ENCODE assay signal across 8 cellular contexts in genomic region chr4:704971-705277, GRCh38. TPM values are rescaled to one million over a fixed set of nuclear protein-coding genes. Genes with fewer than 3 reads are reported as not detected.
DNase-seq lines count a peak whose midpoint lies in the region; ATAC-seq and TF ChIP-seq lines count a peak whose summit lies in the region.

No MANE protein-coding gene starts in this region.

- H3K9me3 Mint-ChIP-seq in activated CD4-positive, alpha-beta memory T cell treated with anti-CD3 and anti-CD28 coated beads for 36 hours: no peaks in the 10 kb centered on the region
- H3K9me3 Mint-ChIP-seq in type B pancreatic cell: no peaks in the 10 kb centered on the region

- no peak for TF ChIP-seq RAD21 in HCT116 (IDR thresholded peaks at IDR 0.05; ENCODE audit: low read depth)

- H3F3A ChIP-seq in smooth muscle cell (ENCODE audit: low read depth): no peaks in the 10 kb centered on the region

- no peak for TF ChIP-seq CTCF in HCT116 (IDR thresholded peaks at IDR 0.05 in 2 of 3, conservative IDR thresholded peaks at IDR 0.05 in 1 of 3; ENCODE audit: borderline replicate concordance in 1 of 3, insufficient read depth in 1 of 3, low read depth in 2 of 3, low read length in 2 of 3)
- TF ChIP-seq CTCF in smooth muscle cell (IDR thresholded peaks at IDR 0.05; ENCODE audit: borderline replicate concordance, insufficient read depth, poor library complexity, severe bottlenecking): no peak
- TF ChIP-seq CTCF in type B pancreatic cell (conservative IDR thresholded peaks at IDR 0.05): no peak

- no peaks in the 10 kb centered on the region for H3K27me3 Mint-ChIP-seq in activated CD4-positive, alpha-beta memory T cell treated with anti-CD3 and anti-CD28 coated beads for 36 hours
- H3K27me3 Mint-ChIP-seq in type B pancreatic cell: peaks cover 5% of the 10 kb centered on the region

- intact Hi-C loops in HCT116 (cut with micrococcal nuclease): no loop called here
- intact Hi-C loops in activated CD4-positive, alpha-beta memory T cell treated with anti-CD3 and anti-CD28 coated beads for 36 hours (cut with micrococcal nuclease): loop anchor here (1.0 kb wide), 3 partner anchors 31 to 306 kb away; partner anchors contain the start of genes ATP5ME, FGFRL1 and MYL5

- TF ChIP-seq POLR2A in HCT116 (IDR thresholded peaks at IDR 0.05; ENCODE audit: borderline replicate concordance, extremely low read depth, insufficient read depth, insufficient read length): no peak

- no TSS peak for BruUV-seq in HCT116 (replicated peaks; lab: Mats Ljungman, UMichigan)

- H3K9me2 ChIP-seq in HCT116 (ENCODE audit: insufficient read depth): no peaks in the 10 kb centered on the region

- H4K20me1 ChIP-seq in HCT116 (ENCODE audit: insufficient read depth) (no peaks in the 10 kb centered on the region), smooth muscle cell (ENCODE audit: low read depth) (peaks cover 32% of the 10 kb centered on the region)

- H3K36me3 ChIP-seq in HCT116 (ENCODE audit: control insufficient read depth in 1 of 2, insufficient read depth in 2 of 2, low read length in 2 of 2) (no peaks in the 10 kb centered on the region), smooth muscle cell (ENCODE audit: low read depth) (no peaks in the 10 kb centered on the region)

- peaks cover 3 to 9% of the 10 kb centered on the region in 2 experiments; a peak in 3 of 4 replicates for H3K4me1 ChIP-seq in HCT116 (ENCODE audit: control insufficient read depth in 1 of 2, insufficient read depth in 2 of 2, low read length in 2 of 2)
- peaks cover 20% of the 10 kb centered on the region for H3K4me1 ChIP-seq in smooth muscle cell (ENCODE audit: low read depth)

- POLR2A ChIA-PET in HCT116 (lab: Charles Lee): no interaction called here
- POLR2A ChIA-PET in activated CD4-positive, alpha-beta memory T cell treated with anti-CD3 and anti-CD28 coated beads for 36 hours (lab: Charles Lee): no interaction called here

- CTCF ChIA-PET in HCT116 (lab: Charles Lee): no interaction called here
- CTCF ChIA-PET in activated CD4-positive, alpha-beta memory T cell treated with anti-CD3 and anti-CD28 coated beads for 36 hours (lab: Charles Lee): no interaction called here

- no peaks in the 10 kb centered on the region for H3K27me3 ChIP-seq in HCT116 (ENCODE audit: insufficient read depth, low read length)
- H3K27me3 ChIP-seq in smooth muscle cell (ENCODE audit: low read depth): no peaks in the 10 kb centered on the region

- H3K79me2 ChIP-seq in HCT116 (ENCODE audit: insufficient read depth, low read length) (peaks cover 36% of the 10 kb centered on the region), smooth muscle cell (ENCODE audit: low read depth) (peaks cover 43% of the 10 kb centered on the region)

- peak overlapping the region; percentile 16; the same call in 1 of the 2 replicates for H3K27ac ChIP-seq in HCT116 (ENCODE audit: low read depth, low read length)
- H3K27ac ChIP-seq in smooth muscle cell (ENCODE audit: low read depth): no peak overlapping the region

- H3K9ac ChIP-seq in HCT116 (ENCODE audit: low read length) (peak overlapping the region; percentile 41; the same call in 1 of the 2 replicates), smooth muscle cell (ENCODE audit: low read depth) (no peak overlapping the region)

- no peaks in the 10 kb centered on the region for H3K36me3 Mint-ChIP-seq in activated CD4-positive, alpha-beta memory T cell treated with anti-CD3 and anti-CD28 coated beads for 36 hours
- H3K36me3 Mint-ChIP-seq in type B pancreatic cell: peaks cover 13% of the 10 kb centered on the region

- no peak overlapping the region for H3K27ac Mint-ChIP-seq in activated CD4-positive, alpha-beta memory T cell treated with anti-CD3 and anti-CD28 coated beads for 36 hours
- H3K27ac Mint-ChIP-seq in type B pancreatic cell: no peak overlapping the region

- RAD21 ChIA-PET in HCT116 (lab: Charles Lee; ENCODE audit: low non-redundant PET in 1 of 2, low total read pairs in 2 of 2, uncharacterized antibody in 2 of 2, unreplicated experiment in 2 of 2): no interaction called here

- no peak for ATAC-seq in HCT116

- H3K4me2 ChIP-seq in HCT116 (ENCODE audit: low read length): peak overlapping the region; percentile 79
- H3K4me2 ChIP-seq in smooth muscle cell: peak overlapping the region; percentile 81

- peak overlapping the region; percentile 42 to 93; a peak in 3 of 4 replicates for H3K4me3 ChIP-seq in HCT116 (replicated peaks in 1 of 2; ENCODE audit: low read depth in 1 of 2, low read length in 2 of 2)
- peak overlapping the region; percentile 25; the same call in 1 of the 2 replicates for H3K4me3 ChIP-seq in iPS-18c (ENCODE audit: insufficient read depth, low read depth, low read length)
- H3K4me3 ChIP-seq in smooth muscle cell: peak overlapping the region; percentile 100

- WGBS in smooth muscle cell (ENCODE audit: low lambda C conversion rate): 100% methylated on average over 1 of the region's 1 CpG

- peaks cover 22% of the 10 kb centered on the region for H3K4me1 Mint-ChIP-seq in activated CD4-positive, alpha-beta memory T cell treated with anti-CD3 and anti-CD28 coated beads for 36 hours (ENCODE audit: low read depth)
- peaks cover 12% of the 10 kb centered on the region for H3K4me1 Mint-ChIP-seq in type B pancreatic cell (ENCODE audit: unreplicated experiment)

- peak overlapping the region; percentile 75 for H3K4me3 Mint-ChIP-seq in activated CD4-positive, alpha-beta memory T cell treated with anti-CD3 and anti-CD28 coated beads for 36 hours
- no peak overlapping the region for H3K4me3 Mint-ChIP-seq in type B pancreatic cell

- H2AFZ ChIP-seq in HCT116 (ENCODE audit: low read depth, low read length, poor library complexity, severe bottlenecking): no peak overlapping the region
- H2AFZ ChIP-seq in smooth muscle cell (ENCODE audit: low read depth): no peak overlapping the region

- DNase-seq in HCT116 (ENCODE audit: low read depth, low spot score) (no peak), smooth muscle cell (lab: John Stamatoyannopoulos, UW; ENCODE audit: unreplicated experiment) (no peak), NCI-H128 (lab: John Stamatoyannopoulos, UW; ENCODE audit: unreplicated experiment) (no peak), AG20443 (ENCODE audit: low spot score) (no peak), NCI-H748 treated with DMSO at 0.1 percent for 48 hours (lab: John Stamatoyannopoulos, UW) (no peak), type B pancreatic cell (ENCODE audit: extremely low spot score, unreplicated experiment) (no peak)
- DNase-seq in activated CD4-positive, alpha-beta memory T cell treated with anti-CD3 and anti-CD28 coated beads for 36 hours: no peak

- H3K9me3 ChIP-seq in HCT116 (ENCODE audit: control insufficient read depth in 1 of 2, insufficient read depth in 1 of 2, low read depth in 1 of 2, low read length in 2 of 2) (no peaks in the 10 kb centered on the region), iPS-18c (ENCODE audit: control insufficient read depth, insufficient read depth, low read length) (peaks cover 2% of the 10 kb centered on the region), smooth muscle cell (replicated peaks; ENCODE audit: low read depth) (no peaks in the 10 kb centered on the region)

TF ChIP-seq in HCT116, 20 proteins besides CTCF, POLR2A, EP300 and RAD21:
- TF ChIP-seq SRF (IDR thresholded peaks at IDR 0.05; ENCODE audit: low read depth): no peak
- no peak for TF ChIP-seq SIN3A (IDR thresholded peaks at IDR 0.05; ENCODE audit: low read depth)
- no peak for TF ChIP-seq SP1 (IDR thresholded peaks at IDR 0.05; ENCODE audit: low read depth)
- TF ChIP-seq CBX3 (IDR thresholded peaks at IDR 0.05; ENCODE audit: low read depth): no peak
- no peak for TF ChIP-seq EZH2phosphoT487 (IDR thresholded peaks at IDR 0.05; ENCODE audit: borderline replicate concordance)
- TF ChIP-seq EGR1 (IDR thresholded peaks at IDR 0.05; ENCODE audit: low read depth): no peak
- no peak for TF ChIP-seq ZFX (IDR thresholded peaks at IDR 0.05)
- TF ChIP-seq TCF7L2 (IDR thresholded peaks at IDR 0.05; ENCODE audit: borderline replicate concordance, extremely low read depth, insufficient read depth, insufficient read length): no peak
- no peak for TF ChIP-seq ELF1 (IDR thresholded peaks at IDR 0.05; ENCODE audit: borderline replicate concordance, low read depth)
- TF ChIP-seq ZNF274 (IDR thresholded peaks at IDR 0.05; ENCODE audit: low read depth, low read length): no peak
- no peak for TF ChIP-seq EZH2 (IDR thresholded peaks at IDR 0.05)

RNA-seq across cellular contexts. Expression of gene PCGF3, which starts 0.7 kb away (rescaled TPM):
- 66.3 TPM for total RNA-seq in HCT116 (2021; ENCODE audit: unreplicated experiment)
- polyA plus RNA-seq in HCT116 (2012): 53.8 and 62.5 TPM in 2 replicates
- total RNA-seq in activated CD4-positive, alpha-beta memory T cell treated with anti-CD3 and anti-CD28 coated beads for 36 hours: 10 to 100 TPM; 27.8 to 29.3 TPM
- total RNA-seq in smooth muscle cell: 45.4 and 57.5 TPM in 2 replicates
- polyA plus RNA-seq in smooth muscle cell: 29.6 and 30.9 TPM in 2 replicates
- total RNA-seq in type B pancreatic cell (ENCODE audit: low replicate concordance): 64.3 and 66.7 TPM in 2 replicates

RNA-seq across cellular contexts. Expression of gene SLC49A3, which starts 16.0 kb away (rescaled TPM):
- total RNA-seq in HCT116 (2021; ENCODE audit: unreplicated experiment) (5.5 TPM), smooth muscle cell (15.6 and 26.4 TPM in 2 replicates), type B pancreatic cell (ENCODE audit: low replicate concordance) (2.5 and 3.3 TPM in 2 replicates)
- 1.8 and 3.4 TPM in 2 replicates for polyA plus RNA-seq in HCT116 (2012)
- total RNA-seq in activated CD4-positive, alpha-beta memory T cell treated with anti-CD3 and anti-CD28 coated beads for 36 hours: under 1 TPM in 1 of 2 experiments, not detected in 1; 0.19 TPM
- polyA plus RNA-seq in smooth muscle cell: 40.2 and 40.3 TPM in 2 replicates

RNA-seq across cellular contexts. Expression of gene MYL5, which starts 30.6 kb away (rescaled TPM):
- 14.0 TPM for total RNA-seq in HCT116 (2021; ENCODE audit: unreplicated experiment)
- polyA plus RNA-seq in HCT116 (2012): 7.7 and 9.8 TPM in 2 replicates
- total RNA-seq in activated CD4-positive, alpha-beta memory T cell treated with anti-CD3 and anti-CD28 coated beads for 36 hours: 10 to 100 TPM; 12.4 to 13.0 TPM
- total RNA-seq in smooth muscle cell: 6.8 and 22.1 TPM in 2 replicates
- polyA plus RNA-seq in smooth muscle cell: 6.7 and 12.5 TPM in 2 replicates
- total RNA-seq in type B pancreatic cell (ENCODE audit: low replicate concordance): 20.2 and 21.3 TPM in 2 replicates

RNA-seq across cellular contexts. Expression of gene ATP5ME, which starts 30.8 kb away (rescaled TPM):
- total RNA-seq in HCT116 (2021; ENCODE audit: unreplicated experiment) (330 TPM), smooth muscle cell (95.4 and 152 TPM in 2 replicates), type B pancreatic cell (ENCODE audit: low replicate concordance) (285 and 363 TPM in 2 replicates)
- polyA plus RNA-seq in HCT116 (2012): 766 and 980 TPM in 2 replicates
- 100 to 1,000 TPM; 245 to 254 TPM for total RNA-seq in activated CD4-positive, alpha-beta memory T cell treated with anti-CD3 and anti-CD28 coated beads for 36 hours
- 699 and 733 TPM in 2 replicates for polyA plus RNA-seq in smooth muscle cell

Comparison
In these comparisons a context has a peak if more than half of its experiments do, and no peak if none do; other contexts are left out.
1. H3K4me3 ChIP-seq: peak in every context shown above with its lines; median percentile 100 in smooth muscle cell; 68 in HCT116; 25 in iPS-18c.